14 cellular contexts compared by ENCODE assay signal in the genomic region with DNA sequence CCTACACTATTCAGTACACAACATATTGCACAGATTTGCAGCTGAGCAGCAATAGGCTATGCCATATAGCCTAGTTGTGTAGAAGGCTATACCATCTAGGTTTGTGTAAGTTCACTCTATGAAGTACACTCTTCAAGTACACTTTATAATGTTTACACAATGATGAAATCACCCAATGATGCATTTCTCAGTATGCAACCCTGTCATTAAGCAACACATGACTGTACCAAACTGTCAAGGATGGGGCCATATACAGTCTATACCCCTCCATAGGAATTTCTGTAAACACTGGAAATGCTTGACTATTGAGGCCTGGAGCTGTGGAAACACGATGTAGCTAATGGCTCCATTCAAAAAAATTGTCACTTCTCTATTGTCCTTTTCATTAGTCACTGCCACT.
DNase-seq lines count a peak whose midpoint lies in the region; ATAC-seq and TF ChIP-seq lines count a peak whose summit lies in the region.
"Had no signal": no experiment of that assay in that cellular context is flagged by ENCODE, and none has a peak within 500 bp of the region (broad histone marks: within the 10 kb centered on the region; RNA-seq: fewer than 3 reads in every experiment).

No MANE protein-coding gene starts in this region.

- TF ChIP-seq CTCF in foreskin keratinocyte (conservative IDR thresholded peaks at IDR 0.05), result no peak

- H3K4me1 ChIP-seq in foreskin keratinocyte, result no peaks in the 10 kb centered on the region

- no peak overlapping the region for H3K27ac ChIP-seq in foreskin keratinocyte
- H3K27ac ChIP-seq: RWPE1 had no signal

- no peak overlapping the region for H3K4me3 Mint-ChIP-seq in stimulated activated naive B cell treated with anti-CD40 and anti-IgM and Interleukin-4, amounts not matched to agents 10 μg/mL and 1 μg/mL and 100 μg/mL, for 72 hours
- H3K4me3 Mint-ChIP-seq: activated CD4-positive, alpha-beta memory T cell treated with anti-CD3 and anti-CD28 coated beads, Interleukin-2, amount 10 ng/mL, durations not matched to agents 7 days and 5 days; CD4-positive, alpha-beta T cell had no signal

- ATAC-seq in foreskin keratinocyte (peak; percentile 46), HG03432 (IDR thresholded peaks at IDR 0.05; ENCODE audit: unreplicated experiment) (no peak)
- no peak for ATAC-seq in stimulated activated naive B cell treated with anti-CD40 and anti-IgM and Interleukin-4, amounts not matched to agents 10 μg/mL and 1 μg/mL and 100 μg/mL, for 72 hours (replicated peaks)

- no peaks in the 10 kb centered on the region for H3K4me1 Mint-ChIP-seq in stimulated activated naive B cell treated with anti-CD40 and anti-IgM and Interleukin-4, amounts not matched to agents 10 μg/mL and 1 μg/mL and 100 μg/mL, for 72 hours
- H3K4me1 Mint-ChIP-seq: activated CD4-positive, alpha-beta memory T cell treated with anti-CD3 and anti-CD28 coated beads, Interleukin-2, amount 10 ng/mL, durations not matched to agents 7 days and 5 days had no signal

- H3K27me3 Mint-ChIP-seq in stimulated activated naive B cell treated with anti-CD40 and anti-IgM and Interleukin-4, amounts not matched to agents 10 μg/mL and 1 μg/mL and 100 μg/mL, for 72 hours, result peaks cover 0 to 13% of the 10 kb centered on the region in 2 donors

- DNase-seq in DMS153 treated with DMSO at 0.1 percent for 48 hours (lab: John Stamatoyannopoulos, UW; ENCODE audit: unreplicated experiment), result peak; percentile 42
- peak; percentile 23 for DNase-seq in HS-5 (ENCODE audit: low read depth)
- DNase-seq in RPMI7951 (ENCODE audit: low read depth), result peak; percentile 5
- DNase-seq in foreskin keratinocyte, result peak in 1 of 2 donors; percentile 22
- no peak for DNase-seq in GM03348 (ENCODE audit: low spot score)
- no peak for DNase-seq in SW480 (ENCODE audit: low spot score)
- no peak for DNase-seq in stimulated activated naive B cell treated with anti-CD40 and anti-IgM and Interleukin-4, amounts not matched to agents 10 μg/mL and 1 μg/mL and 100 μg/mL, for 72 hours
- DNase-seq: activated CD4-positive, alpha-beta memory T cell treated with anti-CD3 and anti-CD28 coated beads, Interleukin-2, amount 10 ng/mL, durations not matched to agents 7 days and 5 days; activated naive CD4-positive, alpha-beta T cell; CD4-positive, alpha-beta T cell; NCI-H187; T-helper 9 cell had no signal

- H3K36me3 Mint-ChIP-seq in stimulated activated naive B cell treated with anti-CD40 and anti-IgM and Interleukin-4, amounts not matched to agents 10 μg/mL and 1 μg/mL and 100 μg/mL, for 72 hours, result no peaks in the 10 kb centered on the region

- peaks cover 17% of the 10 kb centered on the region for H3K27me3 ChIP-seq in foreskin keratinocyte

- no peaks in the 10 kb centered on the region for H3K9me3 Mint-ChIP-seq in stimulated activated naive B cell treated with anti-CD40 and anti-IgM and Interleukin-4, amounts not matched to agents 10 μg/mL and 1 μg/mL and 100 μg/mL, for 72 hours
- H3K9me3 Mint-ChIP-seq: activated CD4-positive, alpha-beta memory T cell treated with anti-CD3 and anti-CD28 coated beads, Interleukin-2, amount 10 ng/mL, durations not matched to agents 7 days and 5 days; CD4-positive, alpha-beta T cell had no signal

- no peak overlapping the region for H3K27ac Mint-ChIP-seq in stimulated activated naive B cell treated with anti-CD40 and anti-IgM and Interleukin-4, amounts not matched to agents 10 μg/mL and 1 μg/mL and 100 μg/mL, for 72 hours
- H3K27ac Mint-ChIP-seq: activated CD4-positive, alpha-beta memory T cell treated with anti-CD3 and anti-CD28 coated beads, Interleukin-2, amount 10 ng/mL, durations not matched to agents 7 days and 5 days; CD4-positive, alpha-beta T cell had no signal

Comparison
In these comparisons a context has a peak if more than half of its experiments do, and no peak if none do; other contexts are left out.
1. DNase-seq: peak in DMS153 treated with DMSO at 0.1 percent for 48 hours (single experiment), HS-5 (single experiment) and RPMI7951 (single experiment); none in GM03348 (single experiment), SW480 (single experiment) and stimulated activated naive B cell treated with anti-CD40 and anti-IgM and Interleukin-4, amounts not matched to agents 10 μg/mL and 1 μg/mL and 100 μg/mL, for 72 hours (single experiment).